In the genomic region with DNA sequence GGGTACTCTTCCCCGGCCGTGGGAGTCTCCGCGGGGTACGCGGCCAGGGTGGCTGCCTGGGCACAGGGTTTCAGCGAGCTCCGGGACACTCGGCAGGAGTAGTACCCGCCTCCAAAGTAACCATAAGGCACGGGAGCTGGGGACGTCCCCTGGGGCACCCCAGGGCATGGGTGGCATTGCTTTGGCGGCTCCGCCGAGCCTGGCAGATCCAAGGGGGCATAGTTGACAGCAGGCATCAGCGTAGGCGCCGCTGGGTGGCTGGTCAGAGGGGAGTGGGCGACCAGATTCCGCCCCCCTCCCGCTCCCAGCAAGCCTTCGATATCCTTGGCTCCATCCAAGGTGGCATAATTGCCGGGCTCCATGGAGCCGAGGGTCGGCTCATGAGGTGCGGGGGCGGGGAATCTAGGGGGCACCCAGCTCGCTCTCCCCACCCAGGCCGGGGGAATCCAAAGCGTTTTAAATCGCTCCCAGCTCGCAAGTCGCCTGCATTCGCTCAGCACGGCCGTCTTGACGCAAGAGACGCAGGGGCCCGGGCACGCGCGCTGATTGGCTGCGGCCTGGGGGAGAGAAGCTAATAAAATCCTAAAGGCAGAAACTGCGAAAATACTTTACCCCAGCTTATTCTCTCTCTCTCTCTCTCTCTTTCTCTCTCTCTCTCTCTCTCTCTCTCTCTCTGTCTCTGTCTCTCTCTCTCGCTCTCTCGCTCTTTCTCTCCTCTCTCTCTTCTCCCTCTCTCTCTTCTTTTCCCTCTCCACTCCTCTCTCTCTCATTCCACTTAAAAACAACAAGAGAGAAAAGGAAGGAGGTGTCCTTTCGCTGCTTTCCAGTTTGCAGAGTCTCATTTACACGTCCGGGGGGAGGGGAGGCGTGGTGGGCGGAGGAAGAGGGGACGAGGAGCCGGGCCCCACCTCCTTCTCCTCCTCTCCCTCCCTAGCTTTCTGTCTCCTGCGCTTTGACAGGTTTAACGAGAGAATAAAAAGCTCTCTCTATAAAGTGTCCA, we compare ENCODE assay signal across 8 cellular contexts. TPM values are rescaled to one million over a fixed set of nuclear protein-coding genes. Genes with fewer than 3 reads are reported as not detected.
DNase-seq lines count a peak whose midpoint lies in the region; ATAC-seq lines count a peak whose summit lies in the region.

A gene (minus strand): TSS at position 519 of the 1,000 bp plus-strand sequence. CDS start 157 bp downstream, at position 362.

- no peaks in the 10 kb centered on the region for H3K9me3 ChIP-seq in GM23248 (ENCODE audit: low read depth)

- POLR2A ChIA-PET in activated naive CD8-positive, alpha-beta T cell treated with anti-CD3 and anti-CD28 coated beads, Interleukin-2, amount 10 ng/mL, durations not matched to agents 7 days and 5 days (lab: Charles Lee): no interaction called here

- ATAC-seq in activated naive CD8-positive, alpha-beta T cell treated with anti-CD3 and anti-CD28 coated beads, Interleukin-2, amount 10 ng/mL, durations not matched to agents 7 days and 5 days (ENCODE audit: low read depth): no peak
- no peak for ATAC-seq in memory B cell (ENCODE audit: low read depth)
- ATAC-seq in HG03196 (IDR thresholded peaks at IDR 0.05; ENCODE audit: unreplicated experiment): no peak
- ATAC-seq in HG02588 (IDR thresholded peaks at IDR 0.05; ENCODE audit: unreplicated experiment): no peak
- ATAC-seq in GM18867 (IDR thresholded peaks at IDR 0.05; ENCODE audit: unreplicated experiment): no peak
- ATAC-seq in GM21529 (IDR thresholded peaks at IDR 0.05; ENCODE audit: unreplicated experiment): no peak

- H3K4me3 Mint-ChIP-seq in activated naive CD8-positive, alpha-beta T cell treated with anti-CD3 and anti-CD28 coated beads, Interleukin-2, amount 10 ng/mL, durations not matched to agents 7 days and 5 days: peak within 1 kb of the TSS; percentile 55
- H3K4me3 Mint-ChIP-seq in memory B cell: peak within 1 kb of the TSS; percentile 30

- no peaks in the 10 kb centered on the region for H3K79me2 ChIP-seq in GM23248 (ENCODE audit: insufficient read depth)

- no peak within 1 kb of the TSS for H3K27ac Mint-ChIP-seq in activated naive CD8-positive, alpha-beta T cell treated with anti-CD3 and anti-CD28 coated beads, Interleukin-2, amount 10 ng/mL, durations not matched to agents 7 days and 5 days
- H3K27ac Mint-ChIP-seq in memory B cell: peak within 1 kb of the TSS; percentile 5

- H2AFZ ChIP-seq in GM23248: peak within 1 kb of the TSS; percentile 57

- H3K4me2 ChIP-seq in GM23248 (ENCODE audit: unreplicated experiment): peak within 1 kb of the TSS; percentile 58

- peaks cover under 1% of the 10 kb centered on the region for H3K36me3 Mint-ChIP-seq in activated naive CD8-positive, alpha-beta T cell treated with anti-CD3 and anti-CD28 coated beads, Interleukin-2, amount 10 ng/mL, durations not matched to agents 7 days and 5 days
- H3K36me3 Mint-ChIP-seq in memory B cell: peaks cover under 1% of the 10 kb centered on the region

- DNase-seq in GM23248 (peak; percentile 70), NCI-H510A (lab: John Stamatoyannopoulos, UW) (peak; percentile 80), memory B cell (ENCODE audit: low spot score in 2 of 2) (no peak)
- DNase-seq in activated naive CD8-positive, alpha-beta T cell treated with anti-CD3 and anti-CD28 coated beads, Interleukin-2, amount 10 ng/mL, durations not matched to agents 7 days and 5 days: no peak

- no peaks in the 10 kb centered on the region for H3F3A ChIP-seq in GM23248 (ENCODE audit: insufficient read depth)

- H3K27me3 Mint-ChIP-seq in activated naive CD8-positive, alpha-beta T cell treated with anti-CD3 and anti-CD28 coated beads, Interleukin-2, amount 10 ng/mL, durations not matched to agents 7 days and 5 days: peaks cover 97% of the 10 kb centered on the region
- H3K27me3 Mint-ChIP-seq in memory B cell: peaks cover 37% of the 10 kb centered on the region

- H3K27me3 ChIP-seq in GM23248 (replicated peaks; ENCODE audit: insufficient read depth): peaks cover 98% of the 10 kb centered on the region

- H3K9me3 Mint-ChIP-seq in activated naive CD8-positive, alpha-beta T cell treated with anti-CD3 and anti-CD28 coated beads, Interleukin-2, amount 10 ng/mL, durations not matched to agents 7 days and 5 days: no peaks in the 10 kb centered on the region
- H3K9me3 Mint-ChIP-seq in memory B cell: no peaks in the 10 kb centered on the region

- H3K4me3 ChIP-seq in GM23248: peak within 1 kb of the TSS; percentile 59

- peaks cover 18% of the 10 kb centered on the region for H3K4me1 Mint-ChIP-seq in activated naive CD8-positive, alpha-beta T cell treated with anti-CD3 and anti-CD28 coated beads, Interleukin-2, amount 10 ng/mL, durations not matched to agents 7 days and 5 days
- peaks cover 18% of the 10 kb centered on the region for H3K4me1 Mint-ChIP-seq in memory B cell

- H3K4me1 ChIP-seq in GM23248 (ENCODE audit: insufficient read depth): no peaks in the 10 kb centered on the region

- H3K36me3 ChIP-seq in GM23248 (ENCODE audit: low read depth): no peaks in the 10 kb centered on the region

- no peak within 1 kb of the TSS for H3K9ac ChIP-seq in GM23248

- no peaks in the 10 kb centered on the region for H4K20me1 ChIP-seq in GM23248 (ENCODE audit: insufficient read depth)

- WGBS in GM23248 (ENCODE audit: low coverage in 1 of 2, low lambda C conversion rate in 2 of 2, missing lambda C conversion rate in 2 of 2), 2 experiments: 2 to 3% methylated on average over 52 to 53 of the region's 55 CpGs

- H3K27ac ChIP-seq in GM23248: no peak within 1 kb of the TSS

- in situ Hi-C loops in GM23248 (cut with MboI): no loop called here

- no peaks in the 10 kb centered on the region for H3K9me2 ChIP-seq in GM23248 (ENCODE audit: insufficient read depth)

RNA-seq across cellular contexts. Expression of the gene that starts here (rescaled TPM):
- not detected in 2 replicates for total RNA-seq in GM23248 (2014; rRNA removed; shearing (Covaris generic))
- not detected in 2 replicates for polyA plus RNA-seq in GM23248 (2016; fragmentation: Nextera tagmentation; extraction: Ambion mirVana)
- not detected for total RNA-seq in activated naive CD8-positive, alpha-beta T cell treated with anti-CD3 and anti-CD28 coated beads, Interleukin-2, amount 10 ng/mL, durations not matched to agents 7 days and 5 days

Comparison
In these comparisons a context has a peak if more than half of its experiments do, and no peak if none do; other contexts are left out.
1. Peak in DNase-seq, H3K4me3 ChIP-seq and H3K4me2 ChIP-seq in GM23248; RNA of the gene not detected or under 1 TPM.